ENCODE assay signal across 18 cellular contexts in genomic region chr3:102125197-102125993, GRCh38.
DNase-seq lines count a peak whose midpoint lies in the region; ATAC-seq and TF ChIP-seq lines count a peak whose summit lies in the region.
"Had no signal": no experiment of that assay in that cellular context is flagged by ENCODE, and none has a peak within 500 bp of the region (broad histone marks: within the 10 kb centered on the region; RNA-seq: fewer than 3 reads in every experiment).

No MANE protein-coding gene starts in this region.

- peak; percentile 71 for DNase-seq in LNCaP clone FGC (ENCODE audit: low read depth)
- peak; percentile 10 to 49 for DNase-seq in cardiac fibroblast (ENCODE audit: low read depth in 2 of 2)
- no peak for DNase-seq in left ventricle myocardium superior
- DNase-seq in retina: no peak
- no peak for DNase-seq in GM13977 (ENCODE audit: low spot score)
- DNase-seq in middle frontal gyrus (ENCODE audit: extremely low spot score, low spot score): no peak
- DNase-seq: activated B cell treated with CpG ODN at 0.5 μM for 24 hours; C1 segment of cervical spinal cord; foreskin melanocyte; IMR-90; NCI-H2029 treated with DMSO at 0.1 percent for 48 hours; NCI-H345; stimulated activated CD4-positive, alpha-beta T cell treated with anti-CD3 and anti-CD28 coated beads, Interleukin-2, amount 100 ng/mL, for 48 hours; T-helper 9 cell had no signal

- ATAC-seq in left ventricle myocardium superior: peak; percentile 60
- ATAC-seq: activated naive CD4-positive, alpha-beta T cell treated with anti-CD3 and anti-CD28 coated beads, Interleukin-2, amount 50 U/mL, for 72 hours; stimulated activated effector memory CD8-positive, alpha-beta T cell treated with anti-CD3 and anti-CD28 coated beads, Interleukin-12 subunit alpha, Interleukin-12 subunit beta, amount 100 ng/mL, for 72 hours had no signal

- H3K4me3 ChIP-seq in LNCaP clone FGC (ENCODE audit: low read depth, low read length) (no peak overlapping the region), cardiac fibroblast (replicated peaks in 1 of 2; ENCODE audit: low read depth in 2 of 2, low read length in 2 of 2) (no peak overlapping the region), subcutaneous abdominal adipose tissue (ENCODE audit: low read depth in 1 of 5, low read length in 5 of 5) (no peak overlapping the region)
- H3K4me3 ChIP-seq: prostate gland had no signal

- intact Hi-C loops in left ventricle myocardium superior (cut with micrococcal nuclease): no loop called here

- H3K27ac ChIP-seq in subcutaneous abdominal adipose tissue (ENCODE audit: low read depth, low read length): peak overlapping the region; percentile 7
- H3K27ac ChIP-seq: prostate gland had no signal

- in situ Hi-C loops in GM13977 (cut with MboI; ENCODE audit: low pct_unique_long_range_greater_than_20kb, low sequenced_read_pairs, unreplicated experiment): no loop called here

- no peaks in the 10 kb centered on the region for H3K27me3 ChIP-seq in subcutaneous abdominal adipose tissue (ENCODE audit: control insufficient read depth in 5 of 5, insufficient read depth in 4 of 5, low read length in 5 of 5)

- peaks cover 0 to 20% (median 8%) of the 10 kb centered on the region in 5 donors for H3K9me3 ChIP-seq in subcutaneous abdominal adipose tissue (ENCODE audit: control insufficient read depth in 5 of 5, low read length in 5 of 5)
- H3K9me3 ChIP-seq: prostate gland had no signal

- TF ChIP-seq CTCF in LNCaP clone FGC (IDR thresholded peaks at IDR 0.05; ENCODE audit: control insufficient read depth, extremely low read depth, insufficient read depth): no peak
- TF ChIP-seq CTCF in cardiac fibroblast (IDR thresholded peaks at IDR 0.05; ENCODE audit: low read depth, low read length): no peak
- TF ChIP-seq CTCF in GM13977 (IDR thresholded peaks at IDR 0.05; ENCODE audit: extremely low read depth, insufficient read depth, missing control alignments): no peak

- H3K9ac ChIP-seq in subcutaneous abdominal adipose tissue (ENCODE audit: low read length in 5 of 5): no peak overlapping the region

- H3K4me1 ChIP-seq in subcutaneous abdominal adipose tissue (ENCODE audit: control insufficient read depth in 5 of 5, insufficient read depth in 5 of 5, low read length in 5 of 5): peaks cover 0 to 21% (median 5%) of the 10 kb centered on the region in 5 donors
- H3K4me1 ChIP-seq: prostate gland had no signal

- H3K36me3 ChIP-seq in subcutaneous abdominal adipose tissue (ENCODE audit: control insufficient read depth in 5 of 5, insufficient read depth in 5 of 5, low read length in 5 of 5): no peaks in the 10 kb centered on the region
- H3K36me3 ChIP-seq: prostate gland had no signal

Comparison
In these comparisons a context has a peak if more than half of its experiments do, and no peak if none do; other contexts are left out.
1. DNase-seq: peak in LNCaP clone FGC (single experiment) and cardiac fibroblast (2 of 2); none in left ventricle myocardium superior (single experiment), retina (single experiment), GM13977 (single experiment) and middle frontal gyrus (single experiment).